ENCODE assay signal across 11 cellular contexts in the genomic region with DNA sequence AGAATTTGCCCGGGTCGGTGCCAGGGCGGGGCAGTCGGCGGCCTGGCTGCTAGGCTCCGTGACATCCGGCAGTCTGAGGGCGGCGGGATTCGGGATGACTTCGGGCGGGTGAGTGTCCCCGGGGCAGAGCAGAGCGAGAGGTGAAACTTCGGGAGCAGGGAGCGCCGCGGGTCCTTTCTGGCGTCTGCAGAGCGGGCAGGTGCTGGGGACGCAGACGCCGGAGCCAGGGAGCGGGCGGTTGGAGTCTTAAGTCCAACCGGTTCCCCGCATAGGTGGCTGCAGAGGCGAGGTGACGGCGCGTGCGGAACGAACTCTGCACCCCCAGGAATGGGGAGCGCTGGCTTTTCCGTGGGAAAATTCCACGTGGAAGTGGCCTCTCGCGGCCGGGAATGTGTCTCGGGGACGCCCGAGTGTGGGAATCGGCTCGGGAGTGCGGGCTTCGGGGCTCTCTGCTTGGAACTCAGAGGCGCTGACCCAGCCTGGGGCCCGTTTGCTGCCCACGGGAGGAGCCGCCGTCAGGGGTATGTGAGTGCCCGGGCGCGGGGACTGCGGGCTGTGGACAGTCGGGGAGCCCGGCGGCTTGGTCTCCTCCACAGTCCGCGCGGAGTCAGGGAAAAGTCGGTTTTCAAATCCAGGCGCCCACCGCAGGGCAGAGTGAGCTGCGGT. TPM values are rescaled to one million over a fixed set of nuclear protein-coding genes. Genes with fewer than 3 reads are reported as not detected.
DNase-seq lines count a peak whose midpoint lies in the region; ATAC-seq and TF ChIP-seq lines count a peak whose summit lies in the region.
"Had no signal": no experiment of that assay in that cellular context is flagged by ENCODE, and none has a peak within 500 bp of the region (broad histone marks: within the 10 kb centered on the region; RNA-seq: fewer than 3 reads in every experiment).

A gene with protein sequence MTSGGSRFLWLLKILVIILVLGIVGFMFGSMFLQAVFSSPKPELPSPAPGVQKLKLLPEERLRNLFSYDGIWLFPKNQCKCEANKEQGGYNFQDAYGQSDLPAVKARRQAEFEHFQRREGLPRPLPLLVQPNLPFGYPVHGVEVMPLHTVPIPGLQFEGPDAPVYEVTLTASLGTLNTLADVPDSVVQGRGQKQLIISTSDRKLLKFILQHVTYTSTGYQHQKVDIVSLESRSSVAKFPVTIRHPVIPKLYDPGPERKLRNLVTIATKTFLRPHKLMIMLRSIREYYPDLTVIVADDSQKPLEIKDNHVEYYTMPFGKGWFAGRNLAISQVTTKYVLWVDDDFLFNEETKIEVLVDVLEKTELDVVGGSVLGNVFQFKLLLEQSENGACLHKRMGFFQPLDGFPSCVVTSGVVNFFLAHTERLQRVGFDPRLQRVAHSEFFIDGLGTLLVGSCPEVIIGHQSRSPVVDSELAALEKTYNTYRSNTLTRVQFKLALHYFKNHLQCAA (plus strand): TSS at position 71 of the 666 bp plus-strand sequence. CDS start 24 bp downstream, at position 95.

- peak; percentile 39 for ATAC-seq in activated CD4-positive, alpha-beta T cell treated with anti-CD3 and anti-CD28 coated beads for 36 hours
- ATAC-seq in activated naive CD8-positive, alpha-beta T cell treated with anti-CD3 and anti-CD28 coated beads, Interleukin-2, amount 50 U/mL, for 24 hours, result peak; percentile 24
- ATAC-seq in GM21786 (IDR thresholded peaks at IDR 0.05; ENCODE audit: unreplicated experiment), result no peak
- ATAC-seq: Panc1 had no signal

- H3K4me3 ChIP-seq in kidney epithelial cell (ENCODE audit: low read depth, low read length) (peak within 1 kb of the TSS; percentile 48), stomach smooth muscle (ENCODE audit: low read length in 2 of 2) (peak within 1 kb of the TSS; percentile 4 to 52), Karpas-422 (ENCODE audit: low read length) (no peak within 1 kb of the TSS)

- CTCF ChIA-PET in activated CD4-positive, alpha-beta T cell treated with anti-CD3 and anti-CD28 coated beads for 36 hours (lab: Charles Lee), result interaction anchor here (0.7 kb wide), 1 partner anchor 86 kb away, joined by 4 read pairs; no protein-coding TSS in a partner anchor

- TF ChIP-seq CTCF in kidney epithelial cell (IDR thresholded peaks at IDR 0.05; ENCODE audit: insufficient read depth, low read length, poor library complexity, severe bottlenecking), result no peak

- peaks cover 14% of the 10 kb centered on the region for H3K27me3 ChIP-seq in kidney epithelial cell (ENCODE audit: control insufficient read depth, insufficient read depth, low read length)
- peaks cover 28 to 31% of the 10 kb centered on the region in 2 donors for H3K27me3 ChIP-seq in stomach smooth muscle (ENCODE audit: control insufficient read depth in 1 of 2, insufficient read depth in 2 of 2, low read length in 2 of 2)
- H3K27me3 ChIP-seq in Karpas-422 (ENCODE audit: low read length), result no peaks in the 10 kb centered on the region

- no peak within 1 kb of the TSS for H3K4me2 ChIP-seq in Karpas-422 (ENCODE audit: low read depth, low read length, poor library complexity, severe bottlenecking)

- H2AFZ ChIP-seq in Karpas-422 (ENCODE audit: low read length), result no peak within 1 kb of the TSS

- H3K9me2 ChIP-seq in Karpas-422 (replicated peaks; ENCODE audit: insufficient read depth, low read length), result no peaks in the 10 kb centered on the region

- H3K4me3 Mint-ChIP-seq in activated CD4-positive, alpha-beta T cell treated with anti-CD3 and anti-CD28 coated beads for 36 hours, result peak within 1 kb of the TSS; percentile 40
- H3K4me3 Mint-ChIP-seq in activated naive CD8-positive, alpha-beta T cell treated with anti-CD3 and anti-CD28 coated beads, Interleukin-2, amount 50 U/mL, for 24 hours, result peak within 1 kb of the TSS; percentile 51

- H3K79me2 ChIP-seq in Karpas-422 (ENCODE audit: low read length), result no peaks in the 10 kb centered on the region

- H3K9me3 Mint-ChIP-seq in activated CD4-positive, alpha-beta T cell treated with anti-CD3 and anti-CD28 coated beads for 36 hours (ENCODE audit: low read depth), result no peaks in the 10 kb centered on the region
- no peaks in the 10 kb centered on the region for H3K9me3 Mint-ChIP-seq in activated naive CD8-positive, alpha-beta T cell treated with anti-CD3 and anti-CD28 coated beads, Interleukin-2, amount 50 U/mL, for 24 hours

- H3K36me3 Mint-ChIP-seq in activated CD4-positive, alpha-beta T cell treated with anti-CD3 and anti-CD28 coated beads for 36 hours (ENCODE audit: low read depth), result no peaks in the 10 kb centered on the region
- no peaks in the 10 kb centered on the region for H3K36me3 Mint-ChIP-seq in activated naive CD8-positive, alpha-beta T cell treated with anti-CD3 and anti-CD28 coated beads, Interleukin-2, amount 50 U/mL, for 24 hours (ENCODE audit: low read depth)

- H3K4me1 ChIP-seq in stomach smooth muscle (ENCODE audit: control insufficient read depth, insufficient read depth, low read length) (peaks cover 10% of the 10 kb centered on the region), Karpas-422 (ENCODE audit: low read length) (no peaks in the 10 kb centered on the region)

- H4K20me1 ChIP-seq in Karpas-422 (ENCODE audit: insufficient read depth, low read depth, low read length), result no peaks in the 10 kb centered on the region

- H3K27me3 Mint-ChIP-seq in activated CD4-positive, alpha-beta T cell treated with anti-CD3 and anti-CD28 coated beads for 36 hours, result peaks cover 39% of the 10 kb centered on the region
- peaks cover 54% of the 10 kb centered on the region for H3K27me3 Mint-ChIP-seq in activated naive CD8-positive, alpha-beta T cell treated with anti-CD3 and anti-CD28 coated beads, Interleukin-2, amount 50 U/mL, for 24 hours

- POLR2A ChIA-PET in activated CD4-positive, alpha-beta T cell treated with anti-CD3 and anti-CD28 coated beads for 36 hours (lab: Charles Lee), result no interaction called here

- peak; percentile 43 for DNase-seq in activated CD4-positive, alpha-beta T cell treated with anti-CD3 and anti-CD28 coated beads for 36 hours
- no peak for DNase-seq in activated CD4-positive, alpha-beta T cell treated with anti-CD3 and anti-CD28 coated beads, Interleukin-2, amount 50 U/mL, for 4 hours
- DNase-seq in activated naive CD8-positive, alpha-beta T cell treated with anti-CD3 and anti-CD28 coated beads, Interleukin-2, amount 50 U/mL, for 24 hours, result peak; percentile 18
- DNase-seq in kidney epithelial cell (ENCODE audit: low read depth) (no peak), substantia nigra (lab: John Stamatoyannopoulos, UW) (no peak), Karpas-422 (no peak)
- DNase-seq: DND-41 had no signal

- intact Hi-C loops in activated CD4-positive, alpha-beta T cell treated with anti-CD3 and anti-CD28 coated beads for 36 hours (cut with DNase I, micrococcal nuclease), result no loop called here

- H3K9me3 ChIP-seq in stomach smooth muscle (ENCODE audit: control insufficient read depth in 2 of 2, low read length in 2 of 2), result peaks cover 0 to 4% of the 10 kb centered on the region in 2 donors
- H3K9me3 ChIP-seq in Karpas-422 (ENCODE audit: low read length), result no peaks in the 10 kb centered on the region

- H3K36me3 ChIP-seq in kidney epithelial cell (ENCODE audit: control insufficient read depth, insufficient read depth, low read length), result no peaks in the 10 kb centered on the region
- no peaks in the 10 kb centered on the region for H3K36me3 ChIP-seq in stomach smooth muscle (ENCODE audit: control insufficient read depth in 2 of 2, insufficient read depth in 2 of 2, low read length in 2 of 2)
- no peaks in the 10 kb centered on the region for H3K36me3 ChIP-seq in Karpas-422 (ENCODE audit: insufficient read depth, low read length)
- H3K36me3 ChIP-seq: neutrophil had no signal

- H3K9ac ChIP-seq in stomach smooth muscle (ENCODE audit: low read length in 2 of 2), result no peak within 1 kb of the TSS
- no peak within 1 kb of the TSS for H3K9ac ChIP-seq in Karpas-422 (ENCODE audit: low read length)

- no peak within 1 kb of the TSS for H3K27ac Mint-ChIP-seq in activated CD4-positive, alpha-beta T cell treated with anti-CD3 and anti-CD28 coated beads for 36 hours
- H3K27ac Mint-ChIP-seq in activated naive CD8-positive, alpha-beta T cell treated with anti-CD3 and anti-CD28 coated beads, Interleukin-2, amount 50 U/mL, for 24 hours, result no peak within 1 kb of the TSS

- H3K27ac ChIP-seq in stomach smooth muscle (ENCODE audit: low read length) (no peak within 1 kb of the TSS), substantia nigra (ENCODE audit: low read depth, low read length, poor library complexity, severe bottlenecking) (no peak within 1 kb of the TSS), Karpas-422 (ENCODE audit: low read length) (no peak within 1 kb of the TSS)
- H3K27ac ChIP-seq: neutrophil had no signal

- H3K4me1 Mint-ChIP-seq in activated CD4-positive, alpha-beta T cell treated with anti-CD3 and anti-CD28 coated beads for 36 hours, result peaks cover 7% of the 10 kb centered on the region
- H3K4me1 Mint-ChIP-seq in activated naive CD8-positive, alpha-beta T cell treated with anti-CD3 and anti-CD28 coated beads, Interleukin-2, amount 50 U/mL, for 24 hours, result peaks cover 3% of the 10 kb centered on the region

RNA-seq across cellular contexts. Expression of the gene that starts here (rescaled TPM):
- under 1 TPM in 1 of 2 experiments, not detected in 1; 0.02 TPM for total RNA-seq in activated CD4-positive, alpha-beta T cell treated with anti-CD3 and anti-CD28 coated beads for 36 hours
- total RNA-seq in kidney epithelial cell, result 0.34 and 0.50 TPM in 2 replicates
- total RNA-seq in Karpas-422 (2014; rRNA removed; shearing (Covaris generic); ENCODE audit: low replicate concordance), result not detected in 2 replicates

Comparison
In these comparisons a context has a peak if more than half of its experiments do, and no peak if none do; other contexts are left out.
1. Peak in DNase-seq and ATAC-seq in activated CD4-positive, alpha-beta T cell treated with anti-CD3 and anti-CD28 coated beads for 36 hours; RNA of the gene not detected or under 1 TPM.